10 cellular contexts compared by ENCODE assay signal in genomic region chr11:130653838-130654601, GRCh38.
DNase-seq lines count a peak whose midpoint lies in the region; ATAC-seq and TF ChIP-seq lines count a peak whose summit lies in the region.
"Had no signal": no experiment of that assay in that cellular context is flagged by ENCODE, and none has a peak within 500 bp of the region (broad histone marks: within the 10 kb centered on the region; RNA-seq: fewer than 3 reads in every experiment).

No MANE protein-coding gene starts in this region.

- peaks cover 13% of the 10 kb centered on the region for H3K9me3 Mint-ChIP-seq in neural progenitor cell

- no peaks in the 10 kb centered on the region for H3K27me3 ChIP-seq in neural progenitor cell
- H3K27me3 ChIP-seq: SJCRH30 had no signal

- no peak overlapping the region for H2AFZ ChIP-seq in neural progenitor cell (replicated peaks)

- DNase-seq in AG08396 (ENCODE audit: low spot score) (peak; percentile 74), head of caudate nucleus (peak in 26 of 42 donors; percentile 10 to 63 (median 32)), neural progenitor cell (ENCODE audit: low spot score) (no peak)
- DNase-seq: activated CD8-positive, alpha-beta memory T cell treated with anti-CD3 and anti-CD28 coated beads, Interleukin-2, amount 50 U/mL, for 4 hours; SJCRH30 had no signal

- H3K4me3 Mint-ChIP-seq in neural progenitor cell, result no peak overlapping the region

- TF ChIP-seq CTCF in neural progenitor cell (IDR thresholded peaks at IDR 0.05), result no peak

- H3K36me3 Mint-ChIP-seq in neural progenitor cell, result peaks cover 1% of the 10 kb centered on the region

- H3K27ac Mint-ChIP-seq in neural progenitor cell, result peak overlapping the region; percentile 50

- H3K4me3 ChIP-seq in neural progenitor cell, result no peak overlapping the region
- H3K4me3 ChIP-seq: SJCRH30 had no signal

- no peak overlapping the region for H3K4me2 ChIP-seq in neural progenitor cell

- no peak overlapping the region for H3K9ac ChIP-seq in neural progenitor cell

- H3K79me2 ChIP-seq in neural progenitor cell (ENCODE audit: low read depth), result no peaks in the 10 kb centered on the region

- no peaks in the 10 kb centered on the region for H3K36me3 ChIP-seq in neural progenitor cell
- H3K36me3 ChIP-seq: SJCRH30 had no signal

- no peaks in the 10 kb centered on the region for H4K20me1 ChIP-seq in neural progenitor cell (ENCODE audit: low read depth)

- ATAC-seq in SK-N-SH treated with all-trans-retinoic acid at 6 μM for 48 hours, result peak; percentile 98
- ATAC-seq in GM21515 (IDR thresholded peaks at IDR 0.05; ENCODE audit: unreplicated experiment), result no peak
- no peak for ATAC-seq in GM21619 (IDR thresholded peaks at IDR 0.05; ENCODE audit: unreplicated experiment)
- ATAC-seq in HG02938 (IDR thresholded peaks at IDR 0.05; ENCODE audit: unreplicated experiment), result no peak
- no peak for ATAC-seq in HG03521 (IDR thresholded peaks at IDR 0.05; ENCODE audit: unreplicated experiment)

- no peaks in the 10 kb centered on the region for H3F3A ChIP-seq in neural progenitor cell (ENCODE audit: low read depth)

- peaks cover 6% of the 10 kb centered on the region for H3K27me3 Mint-ChIP-seq in neural progenitor cell (ENCODE audit: insufficient read depth, low read depth)

- peaks cover 5% of the 10 kb centered on the region for H3K4me1 ChIP-seq in neural progenitor cell
- H3K4me1 ChIP-seq: SJCRH30 had no signal

- intact Hi-C loops in head of caudate nucleus (cut with DNase I), result no loop called here

- H3K27ac ChIP-seq in neural progenitor cell, result no peak overlapping the region
- H3K27ac ChIP-seq: SJCRH30 had no signal

- H3K9me3 ChIP-seq in neural progenitor cell (ENCODE audit: low read depth), result peaks cover 11% of the 10 kb centered on the region
- H3K9me3 ChIP-seq: SJCRH30 had no signal

- no peaks in the 10 kb centered on the region for H3K4me1 Mint-ChIP-seq in neural progenitor cell

TF ChIP-seq in SK-N-SH treated with all-trans-retinoic acid at 6 μM for 48 hours, 23 proteins besides CTCF, POLR2A, EP300 and RAD21:
- TF ChIP-seq ISL1 (CRISPR knock-in tag; IDR thresholded peaks at IDR 0.05), result 0 out of 2 replicates have a peak, but pooled peaks have one; percentile 12
- no peak for TF ChIP-seq ZNF8 (CRISPR knock-in tag; IDR thresholded peaks at IDR 0.05)
